ENCODE assay signal across 15 cellular contexts in genomic region chr2:25955869-25956535, GRCh38. TPM values are rescaled to one million over a fixed set of nuclear protein-coding genes. Genes with fewer than 3 reads are reported as not detected.
A peak's percentile ranks its signal among the peaks of the same experiment; 100 is the strongest.
DNase-seq lines count a peak whose midpoint lies in the region; ATAC-seq, FAIRE-seq and TF ChIP-seq lines count a peak whose summit lies in the region.
"Had no signal": no experiment of that assay in that cellular context is flagged by ENCODE, and none has a peak within 500 bp of the region (broad histone marks: within the 10 kb centered on the region; RNA-seq: fewer than 3 reads in every experiment).

No MANE protein-coding gene starts in this region.

- TF ChIP-seq RAD21 in A549 (conservative IDR thresholded peaks at IDR 0.05 in 1 of 2, IDR thresholded peaks at IDR 0.05 in 1 of 2), result peak in 1 of 2 experiments; percentile 36; a peak in 1 of 5 replicates

- no peak for TF ChIP-seq EP300 in A549 (IDR thresholded peaks at IDR 0.05)

- no peaks in the 10 kb centered on the region for H3K9me3 ChIP-seq in A549
- H3K9me3 ChIP-seq: BLaER1 treated with 17β-estradiol and CSF1 and Interleukin-3, amounts not matched to agents 10 nM and 100 nM had no signal

- TF ChIP-seq CTCF in A549 (IDR thresholded peaks at IDR 0.05) (peak; percentile 18; the same call in 1 of the 3 replicates), GM12864 (IDR thresholded peaks at IDR 0.05; ENCODE audit: low read depth, low read length, missing control alignments) (peak; percentile 30), chondrocyte (IDR thresholded peaks at IDR 0.05) (peak; percentile 31), GM13977 (IDR thresholded peaks at IDR 0.05; ENCODE audit: extremely low read depth, insufficient read depth, missing control alignments) (no peak), type B pancreatic cell (conservative IDR thresholded peaks at IDR 0.05) (no peak)

- H3K27ac Mint-ChIP-seq in chondrocyte (ENCODE audit: unreplicated experiment) (no peak overlapping the region), type B pancreatic cell (no peak overlapping the region)
- H3K27ac Mint-ChIP-seq in activated T-cell treated with anti-CD3 and anti-CD28 coated beads, Interleukin-2, amount 50 U/mL, for 24 hours, result no peak overlapping the region
- H3K27ac Mint-ChIP-seq: IgD-negative memory B cell, T-cell had no signal

- ATAC-seq in A549 (peak; percentile 32 to 37; a peak in 4 of 6 replicates), HG03457 (IDR thresholded peaks at IDR 0.05; ENCODE audit: unreplicated experiment) (no peak)
- ATAC-seq: T-cell had no signal

- FAIRE-seq in A549 (lab: Jason Lieb, UNC), result no peak
- FAIRE-seq: islet of Langerhans had no signal

- H3K4me3 ChIP-seq in A549 (no peak overlapping the region), GM12864 (ENCODE audit: low read depth, low read length) (no peak overlapping the region)
- H3K4me3 ChIP-seq: BLaER1 treated with 17β-estradiol and CSF1 and Interleukin-3, amounts not matched to agents 10 nM and 100 nM had no signal

- DNase-seq in A549 (ENCODE audit: low read depth in 1 of 2, low spot score in 1 of 2) (peak in 1 of 2 experiments; percentile 46), GM12864 (ENCODE audit: low read depth) (no peak), NAMALWA (ENCODE audit: low spot score) (peak; percentile 26), chondrocyte (ENCODE audit: low spot score) (no peak), GM13977 (ENCODE audit: low spot score) (no peak), type B pancreatic cell (ENCODE audit: extremely low spot score, unreplicated experiment) (no peak)
- DNase-seq in activated T-cell treated with anti-CD3 and anti-CD28 coated beads, Interleukin-2, amount 50 U/mL, for 24 hours, result no peak
- DNase-seq: effector CD4-positive, alpha-beta T cell; stimulated activated CD4-positive, alpha-beta T cell treated with anti-CD3 and anti-CD28 coated beads, Interleukin-4, amount 100 ng/mL, for 1 hour; stimulated activated naive CD4-positive, alpha-beta T cell; T-cell had no signal

- H3K27ac ChIP-seq in A549, result peak overlapping the region in 1 of 2 experiments; percentile 62; a peak in 2 of 6 replicates

- H3K4me2 ChIP-seq in A549, result no peak overlapping the region

- H3K4me1 Mint-ChIP-seq in chondrocyte (ENCODE audit: low read depth) (peaks cover 2% of the 10 kb centered on the region), type B pancreatic cell (ENCODE audit: unreplicated experiment) (peaks cover 7% of the 10 kb centered on the region)
- peaks cover 3% of the 10 kb centered on the region for H3K4me1 Mint-ChIP-seq in activated T-cell treated with anti-CD3 and anti-CD28 coated beads, Interleukin-2, amount 50 U/mL, for 24 hours (ENCODE audit: low read depth)

- TF ChIP-seq POLR2A in A549 (IDR thresholded peaks at IDR 0.05; ENCODE audit: low read length), result no peak

- POLR2A ChIA-PET in A549 (lab: Yijun Ruan, JAX), result interaction anchor here (1.0 kb wide), 1 partner anchor 78 kb away, joined by 3 read pairs; the partner anchor contains the start of gene ASXL2

- CTCF ChIA-PET in A549 (lab: Yijun Ruan, JAX), result interaction anchor here (0.7 to 16.2 kb wide), 17 partner anchors 8 to 229 kb away, joined by 3 to 280 read pairs (median 7); no protein-coding TSS in a partner anchor

- in situ Hi-C loops in GM13977 (cut with MboI; ENCODE audit: low pct_unique_long_range_greater_than_20kb, low sequenced_read_pairs, unreplicated experiment), result loop anchor here (25.0 kb wide), 1 partner anchor 506 kb away; no protein-coding TSS in a partner anchor

- WGBS in A549 (ENCODE audit: missing lambda C conversion rate), result 94% methylated on average over 7 of the region's 7 CpGs

- H3K27me3 Mint-ChIP-seq in chondrocyte (ENCODE audit: low read depth), result no peaks in the 10 kb centered on the region
- no peaks in the 10 kb centered on the region for H3K27me3 Mint-ChIP-seq in activated T-cell treated with anti-CD3 and anti-CD28 coated beads, Interleukin-2, amount 50 U/mL, for 24 hours
- no peaks in the 10 kb centered on the region for H3K27me3 Mint-ChIP-seq in type B pancreatic cell
- H3K27me3 Mint-ChIP-seq: IgD-negative memory B cell, T-cell had no signal

- H3K9me3 Mint-ChIP-seq in chondrocyte (ENCODE audit: low read depth) (no peaks in the 10 kb centered on the region), type B pancreatic cell (no peaks in the 10 kb centered on the region)
- H3K9me3 Mint-ChIP-seq in activated T-cell treated with anti-CD3 and anti-CD28 coated beads, Interleukin-2, amount 50 U/mL, for 24 hours, result no peaks in the 10 kb centered on the region
- H3K9me3 Mint-ChIP-seq: IgD-negative memory B cell, T-cell had no signal

- H3K4me3 Mint-ChIP-seq in chondrocyte (ENCODE audit: unreplicated experiment), result no peak overlapping the region
- no peak overlapping the region for H3K4me3 Mint-ChIP-seq in activated T-cell treated with anti-CD3 and anti-CD28 coated beads, Interleukin-2, amount 50 U/mL, for 24 hours
- H3K4me3 Mint-ChIP-seq in type B pancreatic cell, result no peak overlapping the region
- H3K4me3 Mint-ChIP-seq: IgD-negative memory B cell, T-cell had no signal

- H3K4me1 ChIP-seq in A549, result peaks cover 44% of the 10 kb centered on the region

- H3K36me3 Mint-ChIP-seq in chondrocyte (ENCODE audit: low read depth), result peaks cover 1% of the 10 kb centered on the region
- no peaks in the 10 kb centered on the region for H3K36me3 Mint-ChIP-seq in activated T-cell treated with anti-CD3 and anti-CD28 coated beads, Interleukin-2, amount 50 U/mL, for 24 hours (ENCODE audit: low read depth)
- no peaks in the 10 kb centered on the region for H3K36me3 Mint-ChIP-seq in type B pancreatic cell
- H3K36me3 Mint-ChIP-seq: T-cell had no signal

TF ChIP-seq in A549, 52 proteins besides CTCF, POLR2A, EP300 and RAD21:
- TF ChIP-seq CHD4 (IDR thresholded peaks at IDR 0.05; ENCODE audit: borderline replicate concordance) (no peak), SMC3 (IDR thresholded peaks at IDR 0.05) (0 out of 3 replicates have a peak, but pooled peaks have one; percentile 19)

RNA-seq across cellular contexts. Expression of gene KIF3C, which starts 26.3 kb away (rescaled TPM):
- polyA plus RNA-seq in A549 (2011; rRNA removed) (17.1 and 20.1 TPM in 2 replicates), A549 (2017; fragmentation: RNase III; extraction: RNeasy Plus Mini Kit Qiagen cat#74134 plus additional on column Dnase treatment) (57.4 to 80.8 TPM (median 77.4 TPM) in 3 replicates)
- 18.2 and 20.9 TPM in 2 replicates for polyA plus RNA-seq in A549 (2012; cell fraction: cytosol; rRNA removed)
- 20.5 and 20.6 TPM in 2 replicates for polyA plus RNA-seq in A549 (2012; cell fraction: nucleus; rRNA removed)
- 34.3 and 36.5 TPM in 2 replicates for polyA minus RNA-seq in A549 (2011; rRNA and poly(A)+ RNA removed)
- total RNA-seq in chondrocyte (34.4 to 38.6 TPM (median 37.3 TPM) in 3 replicates), type B pancreatic cell (ENCODE audit: low replicate concordance) (15.4 and 25.5 TPM in 2 replicates)

Comparison
In these comparisons a context has a peak if more than half of its experiments do, and no peak if none do; other contexts are left out.
1. CTCF ChIP-seq: peak in A549 (single experiment), GM12864 (single experiment) and chondrocyte (single experiment); none in GM13977 (single experiment) and type B pancreatic cell (single experiment).